ENCODE assay signal across 8 cellular contexts in genomic region chr16:11585460-11586374, GRCh38. TPM values are rescaled to one million over a fixed set of nuclear protein-coding genes. Genes with fewer than 3 reads are reported as not detected.
DNase-seq lines count a peak whose midpoint lies in the region; ATAC-seq and TF ChIP-seq lines count a peak whose summit lies in the region.

No MANE protein-coding gene starts in this region.

- H3K27ac Mint-ChIP-seq in MCF 10A (ENCODE audit: low read depth, unreplicated experiment) = peak overlapping the region; percentile 94

- no peaks in the 10 kb centered on the region for H4K20me1 ChIP-seq in OCI-LY7 (ENCODE audit: insufficient read depth, low read length)

- no peaks in the 10 kb centered on the region for H3K9me3 Mint-ChIP-seq in MCF 10A (ENCODE audit: unreplicated experiment)

- H3K4me3 ChIP-seq in OCI-LY7 (ENCODE audit: low read depth, low read length, poor library complexity, severe bottlenecking) = peak overlapping the region; percentile 70
- H3K4me3 ChIP-seq in left lung = peak overlapping the region; percentile 62 to 71
- H3K4me3 ChIP-seq in stomach = peak overlapping the region; percentile 72 to 94 (median 84)

- POLR2A ChIA-PET in OCI-LY7 (lab: Charles Lee) = interaction anchor here (0.6 to 2.0 kb wide), 5 partner anchors 12 to 403 kb away, joined by 3 to 7 read pairs (median 3); no protein-coding TSS in a partner anchor
- POLR2A ChIA-PET in MCF 10A (lab: Yijun Ruan, JAX) = interaction anchor here (0.6 to 3.1 kb wide), 15 partner anchors 10 to 157 kb away, joined by 3 to 32 read pairs (median 4); partner anchors contain the start of gene TXNDC11

- H3K9me3 ChIP-seq in OCI-LY7 (ENCODE audit: low read length) = no peaks in the 10 kb centered on the region
- no peaks in the 10 kb centered on the region for H3K9me3 ChIP-seq in left lung
- no peaks in the 10 kb centered on the region for H3K9me3 ChIP-seq in stomach

- H3K36me3 ChIP-seq in OCI-LY7 (ENCODE audit: insufficient read depth, low read length) (no peaks in the 10 kb centered on the region), left lung (peaks cover 0 to 6% of the 10 kb centered on the region in 2 donors), stomach (no peaks in the 10 kb centered on the region)

- TF ChIP-seq CTCF in OCI-LY7 (conservative IDR thresholded peaks at IDR 0.05; ENCODE audit: low read length) (no peak), MCF 10A (IDR thresholded peaks at IDR 0.05; ENCODE audit: unreplicated experiment) (no peak), left lung (IDR thresholded peaks at IDR 0.05) (no peak), stomach (IDR thresholded peaks at IDR 0.05) (no peak)

- intact Hi-C loops in OCI-LY7 (cut with micrococcal nuclease; ENCODE audit: unreplicated experiment) = loop anchor here (2.0 kb wide), 1 partner anchor 33 kb away; no protein-coding TSS in a partner anchor
- intact Hi-C loops in MCF 10A (cut with micrococcal nuclease) = loop anchor here (1.0 to 2.0 kb wide), 2 partner anchors 53 to 55 kb away; no protein-coding TSS in a partner anchor
- intact Hi-C loops in left lung (cut with DNase I) = no loop called here
- intact Hi-C loops in stomach (cut with DNase I; ENCODE audit: low total_unique reads) = no loop called here

- H3K27ac ChIP-seq in OCI-LY7 (ENCODE audit: low read depth, low read length, poor library complexity, severe bottlenecking) (no peak overlapping the region), left lung (peak overlapping the region; percentile 93), stomach (peak overlapping the region; percentile 95 to 100 (median 97))

- peaks cover 0 to 20% of the 10 kb centered on the region in 2 donors for H3K27me3 ChIP-seq in left lung
- no peaks in the 10 kb centered on the region for H3K27me3 ChIP-seq in stomach

- H3K4me1 Mint-ChIP-seq in MCF 10A (ENCODE audit: insufficient read depth, unreplicated experiment) = peaks cover 34% of the 10 kb centered on the region

- TF ChIP-seq POLR2A in stomach (IDR thresholded peaks at IDR 0.05) = no peak

- no peak overlapping the region for H2AFZ ChIP-seq in OCI-LY7 (ENCODE audit: low read length)

- CTCF ChIA-PET in OCI-LY7 (lab: Charles Lee; ENCODE audit: unreplicated experiment) = interaction anchor here (1.0 kb wide), 1 partner anchor 9 kb away, joined by 4 read pairs; no protein-coding TSS in a partner anchor
- CTCF ChIA-PET in MCF 10A (lab: Yijun Ruan, JAX) = interaction anchor here (0.6 to 1.8 kb wide), 5 partner anchors 32 to 178 kb away, joined by 3 to 7 read pairs (median 4); no protein-coding TSS in a partner anchor

- peak; percentile 27 for DNase-seq in activated gamma-delta T cell treated with Interleukin-2 at 50 U/mL for 16 hours
- no peak for DNase-seq in activated gamma-delta T cell (lab: John Stamatoyannopoulos, UW)
- DNase-seq in OCI-LY7 (ENCODE audit: low spot score) = peak; percentile 39
- peak; percentile 34 for DNase-seq in MCF 10A (ENCODE audit: unreplicated experiment)
- peak; percentile 47 to 85 for DNase-seq in left lung
- peak; percentile 42 for DNase-seq in stomach
- no peak for DNase-seq in DMS 273 treated with DMSO at 0.1 percent for 48 hours (lab: John Stamatoyannopoulos, UW)

- BruUV-seq in OCI-LY7 (replicated peaks; lab: Mats Ljungman, UMichigan) (no TSS peak), MCF 10A (replicated peaks; lab: Mats Ljungman, UMichigan) (no TSS peak)

- no peak for TF ChIP-seq EP300 in stomach (IDR thresholded peaks at IDR 0.05)

- H3K79me2 ChIP-seq in OCI-LY7 (ENCODE audit: insufficient read depth, low read depth, low read length) = no peaks in the 10 kb centered on the region

- peak overlapping the region; percentile 84 for H3K4me3 Mint-ChIP-seq in MCF 10A (ENCODE audit: unreplicated experiment)

- H3K4me1 ChIP-seq in OCI-LY7 (ENCODE audit: insufficient read depth, low read length, poor library complexity, severe bottlenecking) (peaks cover 66% of the 10 kb centered on the region), left lung (peaks cover 9 to 69% of the 10 kb centered on the region in 2 donors), stomach (peaks cover 52 to 65% (median 61%) of the 10 kb centered on the region in 4 donors)

- H3K27me3 Mint-ChIP-seq in MCF 10A (ENCODE audit: insufficient read depth, unreplicated experiment) = no peaks in the 10 kb centered on the region

- peak; percentile 20 for ATAC-seq in left lung
- no peak for ATAC-seq in GM18909 (IDR thresholded peaks at IDR 0.05; ENCODE audit: poor library complexity, unreplicated experiment)

- H3K9me2 ChIP-seq in OCI-LY7 (ENCODE audit: insufficient read depth, low read length) = no peaks in the 10 kb centered on the region

- H3K4me2 ChIP-seq in OCI-LY7 (ENCODE audit: low read length) = peak overlapping the region; percentile 79

- WGBS in stomach, 5 donors = 5 to 14% (median 7%) methylated on average over 25 to 28 of the region's 28 CpGs

- peaks cover 6% of the 10 kb centered on the region for H3K36me3 Mint-ChIP-seq in MCF 10A (ENCODE audit: insufficient read depth, unreplicated experiment)

RNA-seq across cellular contexts. Expression of gene LITAF, which starts 1.0 kb away (rescaled TPM):
- 12.2 and 18.4 TPM in 2 replicates for total RNA-seq in OCI-LY7 (2014; rRNA removed; shearing (Covaris generic))
- total RNA-seq in OCI-LY7 (2022) (34.2 and 43.2 TPM in 2 replicates), MCF 10A (2022) (120 and 161 TPM in 2 replicates), left lung (100 to 1,000 TPM; 125 to 277 TPM), stomach (100 to 1,000 TPM in 1 of 5 donors, 10 to 100 TPM in 3, 1 to 10 TPM in 1; 9.8 to 211 (median 46.6) TPM)
- 100 to 1,000 TPM in 2 of 3 donors, 10 to 100 TPM in 1; 43.7 to 124 (median 118) TPM for polyA plus RNA-seq in stomach

Comparison
In these comparisons a context has a peak if more than half of its experiments do, and no peak if none do; other contexts are left out.
1. DNase-seq: peak in activated gamma-delta T cell treated with Interleukin-2 at 50 U/mL for 16 hours (single experiment), OCI-LY7 (single experiment), MCF 10A (single experiment), left lung (2 of 2) and stomach (single experiment); none in activated gamma-delta T cell (single experiment) and DMS 273 treated with DMSO at 0.1 percent for 48 hours (single experiment).
2. intact Hi-C loops: an anchor here in OCI-LY7 (2.0 kb wide) and MCF 10A (1.0 to 2.0 kb wide); none called in left lung and stomach.
3. Peak in every context shown above with its lines, with median percentiles within 50 percentile points of each other: H3K4me3 ChIP-seq.